1 cellular context compared by ENCODE assay signal in genomic region chr22:24270556-24271405, GRCh38.
TF ChIP-seq lines count a peak whose summit lies in the region.

SPECC1L (plus strand) TSS chr22:24270831; CDS start chr22:24302232, 31,401 bp downstream.

TF ChIP-seq in HepG2, 621 proteins besides CTCF, POLR2A, EP300 and RAD21 (continued from another document and continues in another):
- TF ChIP-seq ZNF451 (CRISPR knock-in tag; IDR thresholded peaks at IDR 0.05) = peak; percentile 76; the same call in 1 of the 2 replicates
- no peak for TF ChIP-seq FOXJ3 (CRISPR knock-in tag; IDR thresholded peaks at IDR 0.05; ENCODE audit: borderline replicate concordance)
- TF ChIP-seq ZKSCAN1 (IDR thresholded peaks at IDR 0.05; ENCODE audit: low read length) = no peak
- peak; percentile 20; the same call in 1 of the 2 replicates for TF ChIP-seq HOXA5 (CRISPR knock-in tag; IDR thresholded peaks at IDR 0.05)
- TF ChIP-seq MED1 (CRISPR knock-in tag; IDR thresholded peaks at IDR 0.05) = peak; percentile 69
- no peak for TF ChIP-seq ZNF460 (CRISPR knock-in tag; IDR thresholded peaks at IDR 0.05; ENCODE audit: borderline replicate concordance)
- TF ChIP-seq MBNL3 (CRISPR knock-in tag; conservative IDR thresholded peaks at IDR 0.05) = no peak
- 0 out of 2 replicates have a peak, but pooled peaks have one; percentile 68 for TF ChIP-seq CERS6 (CRISPR knock-in tag; IDR thresholded peaks at IDR 0.05)
- no peak for TF ChIP-seq CCAR2 (optimal IDR thresholded peaks at IDR 0.05; ENCODE audit: low read depth, low read length)
- no peak; the same call in 1 of the 2 replicates for TF ChIP-seq ZNF607 (CRISPR knock-in tag; IDR thresholded peaks at IDR 0.05; ENCODE audit: borderline replicate concordance)
- peak; percentile 62; the same call in 1 of the 2 replicates for TF ChIP-seq ZNF746 (CRISPR knock-in tag; IDR thresholded peaks at IDR 0.05)
- TF ChIP-seq SRSF9 (IDR thresholded peaks at IDR 0.05; ENCODE audit: borderline replicate concordance, insufficient read depth, low read depth, low read length, poor library complexity, severe bottlenecking) = no peak
- TF ChIP-seq GATAD1 (CRISPR knock-in tag; IDR thresholded peaks at IDR 0.05) = peak; percentile 60; the same call in 1 of the 2 replicates
- TF ChIP-seq PAWR (CRISPR knock-in tag; IDR thresholded peaks at IDR 0.05; ENCODE audit: borderline replicate concordance) = no peak
- peak; percentile 73; the same call in 1 of the 2 replicates for TF ChIP-seq RFXAP (CRISPR knock-in tag; IDR thresholded peaks at IDR 0.05; ENCODE audit: borderline replicate concordance)
- TF ChIP-seq HOXD1 (CRISPR knock-in tag; IDR thresholded peaks at IDR 0.05) = no peak
- 0 out of 2 replicates have a peak, but pooled peaks have one; percentile 29 for TF ChIP-seq ZNF276 (CRISPR knock-in tag; IDR thresholded peaks at IDR 0.05; ENCODE audit: low read depth)
- TF ChIP-seq ZNF33A (CRISPR knock-in tag; IDR thresholded peaks at IDR 0.05; ENCODE audit: borderline replicate concordance) = no peak
- TF ChIP-seq TP53 (CRISPR knock-in tag; conservative IDR thresholded peaks at IDR 0.05) = 0 out of 2 replicates have a peak, but pooled peaks have one; percentile 20
- no peak for TF ChIP-seq HHEX (CRISPR knock-in tag; IDR thresholded peaks at IDR 0.05)
- TF ChIP-seq DPF2 (CRISPR knock-in tag; IDR thresholded peaks at IDR 0.05; ENCODE audit: borderline replicate concordance, low read depth) = no peak
- TF ChIP-seq TBL1XR1 (IDR thresholded peaks at IDR 0.05; ENCODE audit: borderline replicate concordance, low read length, partially characterized antibody) = no peak
- TF ChIP-seq ZSCAN21 (CRISPR knock-in tag; IDR thresholded peaks at IDR 0.05; ENCODE audit: borderline replicate concordance) = peak; percentile 92
- no peak for TF ChIP-seq USF2 (IDR thresholded peaks at IDR 0.05; ENCODE audit: low read depth, low read length)
- TF ChIP-seq USF2 (CRISPR knock-in tag; IDR thresholded peaks at IDR 0.05; ENCODE audit: borderline replicate concordance) = no peak
- 0 out of 2 replicates have a peak, but pooled peaks have one; percentile 10 for TF ChIP-seq SNAI1 (CRISPR knock-in tag; IDR thresholded peaks at IDR 0.05; ENCODE audit: borderline replicate concordance)
- no peak for TF ChIP-seq NFIB (CRISPR knock-in tag; IDR thresholded peaks at IDR 0.05; ENCODE audit: borderline replicate concordance)
- TF ChIP-seq NCOR1 (IDR thresholded peaks at IDR 0.05; ENCODE audit: borderline replicate concordance, low read length) = no peak
- peak; percentile 35; the same call in 1 of the 2 replicates for TF ChIP-seq BCL6 (CRISPR knock-in tag; IDR thresholded peaks at IDR 0.05)
- no peak for TF ChIP-seq ONECUT2 (CRISPR knock-in tag; IDR thresholded peaks at IDR 0.05)
- TF ChIP-seq HDAC2 (CRISPR knock-in tag; IDR thresholded peaks at IDR 0.05) = 0 out of 2 replicates have a peak, but pooled peaks have one; percentile 47
- peak; percentile 38; the same call in 1 of the 2 replicates for TF ChIP-seq ZMYM3 (CRISPR knock-in tag; IDR thresholded peaks at IDR 0.05)
- TF ChIP-seq ZNF251 (CRISPR knock-in tag; IDR thresholded peaks at IDR 0.05) = no peak
- no peak for TF ChIP-seq FUBP1 (CRISPR knock-in tag; IDR thresholded peaks at IDR 0.05; ENCODE audit: borderline replicate concordance)
- peak; percentile 72; the same call in 1 of the 2 replicates for TF ChIP-seq SALL2 (CRISPR knock-in tag; IDR thresholded peaks at IDR 0.05)
- TF ChIP-seq ZNF567 (CRISPR knock-in tag; IDR thresholded peaks at IDR 0.05; ENCODE audit: borderline replicate concordance) = peak; percentile 42; the same call in 1 of the 2 replicates
- no peak for TF ChIP-seq TEF (CRISPR knock-in tag; IDR thresholded peaks at IDR 0.05)
- TF ChIP-seq MBD4 (IDR thresholded peaks at IDR 0.05; ENCODE audit: borderline replicate concordance, low read length) = no peak
- peak; percentile 79; the same call in 1 of the 2 replicates for TF ChIP-seq ZSCAN29 (CRISPR knock-in tag; conservative IDR thresholded peaks at IDR 0.05)
- no peak for TF ChIP-seq ZNF615 (CRISPR knock-in tag; IDR thresholded peaks at IDR 0.05; ENCODE audit: borderline replicate concordance)
- TF ChIP-seq ZNF570 (CRISPR knock-in tag; IDR thresholded peaks at IDR 0.05; ENCODE audit: borderline replicate concordance) = 0 out of 2 replicates have a peak, but pooled peaks have one; percentile 59
- TF ChIP-seq ZNF280D (CRISPR knock-in tag; IDR thresholded peaks at IDR 0.05) = no peak
- peak; percentile 58 for TF ChIP-seq NKX3-1 (CRISPR knock-in tag; IDR thresholded peaks at IDR 0.05)
- TF ChIP-seq ZSCAN25 (CRISPR knock-in tag; IDR thresholded peaks at IDR 0.05) = no peak
- TF ChIP-seq ATF7 (IDR thresholded peaks at IDR 0.05) = no peak
- TF ChIP-seq ATF7 (CRISPR knock-in tag; IDR thresholded peaks at IDR 0.05) = no peak
- no peak for TF ChIP-seq ZNF660 (CRISPR knock-in tag; IDR thresholded peaks at IDR 0.05; ENCODE audit: borderline replicate concordance, low read depth)
- no peak; the same call in none of the 2 replicates for TF ChIP-seq ZNF563 (CRISPR knock-in tag; IDR thresholded peaks at IDR 0.05)
- 0 out of 2 replicates have a peak, but pooled peaks have one; percentile 71 for TF ChIP-seq ZNF256 (CRISPR knock-in tag; conservative IDR thresholded peaks at IDR 0.05)
- TF ChIP-seq ZBED4 (CRISPR knock-in tag; IDR thresholded peaks at IDR 0.05; ENCODE audit: borderline replicate concordance) = peak; percentile 74
- no peak for TF ChIP-seq IRF1 (CRISPR knock-in tag; IDR thresholded peaks at IDR 0.05; ENCODE audit: low read depth)
- 0 out of 2 replicates have a peak, but pooled peaks have one; percentile 20 for TF ChIP-seq NFYC (CRISPR knock-in tag; IDR thresholded peaks at IDR 0.05)
- no peak for TF ChIP-seq ADNP (CRISPR knock-in tag; IDR thresholded peaks at IDR 0.05)
- TF ChIP-seq ETV5 (CRISPR knock-in tag; IDR thresholded peaks at IDR 0.05; ENCODE audit: borderline replicate concordance) = peak; percentile 40; the same call in 1 of the 2 replicates
- peak; percentile 77 for TF ChIP-seq HNRNPLL (IDR thresholded peaks at IDR 0.05; ENCODE audit: low read depth, low read length, poor library complexity, severe bottlenecking)
- TF ChIP-seq XBP1 (CRISPR knock-in tag; IDR thresholded peaks at IDR 0.05) = no peak
- peak; percentile 47; the same call in 1 of the 2 replicates for TF ChIP-seq KAT7 (CRISPR knock-in tag; IDR thresholded peaks at IDR 0.05; ENCODE audit: borderline replicate concordance)
